8 cellular contexts compared by ENCODE assay signal in genomic region chr19:46529622-46530451, GRCh38. TPM values are rescaled to one million over a fixed set of nuclear protein-coding genes. Genes with fewer than 3 reads are reported as not detected.
DNase-seq lines count a peak whose midpoint lies in the region; ATAC-seq and TF ChIP-seq lines count a peak whose summit lies in the region.

No MANE protein-coding gene starts in this region.

- ATAC-seq in esophagus mucosa (peak; percentile 43), GM19328 (IDR thresholded peaks at IDR 0.05; ENCODE audit: unreplicated experiment) (no peak)

- peaks cover 0 to 2% (median under 1%) of the 10 kb centered on the region in 8 donors for H3K9me3 Mint-ChIP-seq in CD4-positive, alpha-beta memory T cell
- H3K9me3 Mint-ChIP-seq in neural crest cell = no peaks in the 10 kb centered on the region

- H3K27ac ChIP-seq in CD4-positive, alpha-beta memory T cell (ENCODE audit: low read depth, low read length) = no peak overlapping the region

- peaks cover 0 to 2% of the 10 kb centered on the region in 2 donors for H3K27me3 Mint-ChIP-seq in CD4-positive, alpha-beta memory T cell
- no peaks in the 10 kb centered on the region for H3K27me3 Mint-ChIP-seq in neural crest cell (ENCODE audit: low read depth)

- CTCF ChIA-PET in CD4-positive, alpha-beta memory T cell (lab: Charles Lee; ENCODE audit: partially characterized antibody) = interaction anchor here (0.7 to 4.0 kb wide), 17 partner anchors 9 to 309 kb away, joined by 3 to 45 read pairs (median 4); partner anchors contain the start of gene DACT3

- peaks cover 14% of the 10 kb centered on the region for H3K4me1 ChIP-seq in CD4-positive, alpha-beta memory T cell (ENCODE audit: insufficient read depth, low read length)

- intact Hi-C loops in CD4-positive, alpha-beta memory T cell (cut with micrococcal nuclease) = loop anchor here (1.0 to 2.0 kb wide), 5 partner anchors 12 to 223 kb away; partner anchors contain the start of gene CALM3

- no peak overlapping the region for H3K4me3 ChIP-seq in CD4-positive, alpha-beta memory T cell (ENCODE audit: low read length in 2 of 2)

- peak overlapping the region in 2 of 8 donors; percentile 18 to 22 for H3K4me3 Mint-ChIP-seq in CD4-positive, alpha-beta memory T cell
- H3K4me3 Mint-ChIP-seq in neural crest cell = no peak overlapping the region

- no peaks in the 10 kb centered on the region for H3K27me3 ChIP-seq in CD4-positive, alpha-beta memory T cell (ENCODE audit: insufficient read depth, low read length)

- H3K36me3 ChIP-seq in CD4-positive, alpha-beta memory T cell (ENCODE audit: insufficient read depth, low read length) = no peaks in the 10 kb centered on the region

- POLR2A ChIA-PET in CD4-positive, alpha-beta memory T cell (lab: Charles Lee; ENCODE audit: partially characterized antibody) = interaction anchor here (1.5 kb wide), 1 partner anchor 131 kb away, joined by 8 read pairs; the partner anchor contains the start of gene DACT3

- H3K9me3 ChIP-seq in CD4-positive, alpha-beta memory T cell (ENCODE audit: control insufficient read depth in 1 of 2, low read length in 2 of 2) = no peaks in the 10 kb centered on the region

- TF ChIP-seq CTCF in neural crest cell (conservative IDR thresholded peaks at IDR 0.05) = peak; percentile 98

- no peaks in the 10 kb centered on the region for H3K36me3 Mint-ChIP-seq in CD4-positive, alpha-beta memory T cell
- no peaks in the 10 kb centered on the region for H3K36me3 Mint-ChIP-seq in neural crest cell (ENCODE audit: low read depth)

- peak; percentile 62 to 75 (median 70) for DNase-seq in CD4-positive, alpha-beta memory T cell
- peak; percentile 52 for DNase-seq in HPDE6-E6E7 (ENCODE audit: extremely low spot score)
- DNase-seq in OCI-M1 (lab: John Stamatoyannopoulos, UW) = peak; percentile 80
- DNase-seq in activated T-cell treated with anti-CD3 and anti-CD28 coated beads for 4 hours = peak; percentile 69
- peak; percentile 73 for DNase-seq in neural crest cell (ENCODE audit: low read depth, low spot score)
- peak; percentile 86 for DNase-seq in superior temporal gyrus (ENCODE audit: extremely low spot score)

- H3K27ac Mint-ChIP-seq in CD4-positive, alpha-beta memory T cell = peak overlapping the region in 3 of 7 donors; percentile 29 to 66 (median 37)
- H3K27ac Mint-ChIP-seq in neural crest cell (ENCODE audit: unreplicated experiment) = no peak overlapping the region

- H3K4me1 Mint-ChIP-seq in CD4-positive, alpha-beta memory T cell = peaks cover 10 to 21% (median 13%) of the 10 kb centered on the region in 4 donors
- H3K4me1 Mint-ChIP-seq in neural crest cell = peaks cover 19% of the 10 kb centered on the region

RNA-seq across cellular contexts. Expression of gene PNMA8B, which starts 34.2 kb away (rescaled TPM):
- total RNA-seq in CD4-positive, alpha-beta memory T cell = 1 to 10 TPM; 1.2 TPM
- under 1 TPM; 0.24 to 0.34 TPM for polyA plus RNA-seq in CD4-positive, alpha-beta memory T cell
- 0.08 TPM for total RNA-seq in esophagus mucosa
- 4.6 and 5.3 TPM in 2 replicates for total RNA-seq in neural crest cell

RNA-seq across cellular contexts. Expression of gene PNMA8A, which starts 58.5 kb away (rescaled TPM):
- under 1 TPM in 1 of 2 experiments, not detected in 1; 0.26 TPM for total RNA-seq in CD4-positive, alpha-beta memory T cell
- under 1 TPM in 1 of 2 donors, not detected in 1; 0.13 TPM for polyA plus RNA-seq in CD4-positive, alpha-beta memory T cell
- total RNA-seq in esophagus mucosa (0.12 TPM), neural crest cell (28.4 and 29.9 TPM in 2 replicates)

Comparison
In these comparisons a context has a peak if more than half of its experiments do, and no peak if none do; other contexts are left out.
1. RNA of gene PNMA8A, which starts 58.5 kb away (total RNA-seq): 28.4 to 29.9 TPM in neural crest cell; 0.26 TPM in CD4-positive, alpha-beta memory T cell and 0.12 TPM in esophagus mucosa (single experiment); every median in the first group is over 10 times any median in the second.
2. Peak in every context shown above with its lines, with median percentiles within 50 percentile points of each other: DNase-seq.